ENCODE assay signal across 1 cellular context in the genomic region with DNA sequence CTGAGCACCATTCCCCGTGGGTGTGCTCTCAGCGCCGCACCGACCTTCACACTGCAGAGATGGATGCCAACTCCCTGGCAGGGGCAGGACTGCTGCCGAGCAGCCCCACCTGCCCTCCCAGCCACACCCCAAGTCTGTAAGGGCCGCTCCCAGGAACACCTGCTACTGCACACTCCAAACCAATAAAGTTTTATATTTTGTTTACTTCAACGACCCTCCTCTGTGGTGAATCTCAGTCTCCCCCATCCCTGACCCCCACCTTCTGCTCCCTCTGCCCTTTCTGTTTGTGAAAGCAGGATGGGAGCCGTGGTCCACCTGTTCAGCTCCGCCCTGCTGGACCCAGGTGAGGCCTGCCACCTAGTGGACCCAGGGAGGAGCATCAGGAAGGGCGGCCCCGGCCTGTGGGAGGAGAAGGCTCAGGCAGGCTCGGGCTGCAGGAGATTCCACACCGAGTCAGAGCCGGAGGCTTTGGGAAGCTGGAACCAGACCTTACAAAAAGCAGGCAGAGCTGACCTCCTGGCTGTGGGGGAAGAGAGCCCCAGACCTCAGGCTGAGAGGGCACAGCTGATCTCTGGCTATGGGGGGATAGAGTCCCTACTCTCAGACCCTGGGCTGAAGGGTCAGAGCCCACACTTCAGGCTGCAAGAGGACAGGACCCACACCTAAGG.
TF ChIP-seq lines count a peak whose summit lies in the region.

No MANE protein-coding gene starts in this region.

TF ChIP-seq in HepG2, 621 proteins besides CTCF, POLR2A, EP300 and RAD21 (continued from another document and continues in another):
- TF ChIP-seq ATF2 (CRISPR knock-in tag; IDR thresholded peaks at IDR 0.05) (peak; percentile 50; the same call in 1 of the 2 replicates), ZNF501 (CRISPR knock-in tag; IDR thresholded peaks at IDR 0.05) (peak; percentile 27; the same call in 1 of the 2 replicates), ZNF891 (CRISPR knock-in tag; IDR thresholded peaks at IDR 0.05) (0 out of 2 replicates have a peak, but pooled peaks have one; percentile 33), ZFP82 (CRISPR knock-in tag; IDR thresholded peaks at IDR 0.05; ENCODE audit: borderline replicate concordance) (no peak), ZNF354B (CRISPR knock-in tag; IDR thresholded peaks at IDR 0.05) (no peak), ZFP36L1 (CRISPR knock-in tag; IDR thresholded peaks at IDR 0.05) (no peak), GLI4 (CRISPR knock-in tag; IDR thresholded peaks at IDR 0.05; ENCODE audit: borderline replicate concordance) (no peak), THAP11 (CRISPR knock-in tag; IDR thresholded peaks at IDR 0.05) (peak; percentile 58; the same call in 1 of the 2 replicates), HNF1B (CRISPR knock-in tag; IDR thresholded peaks at IDR 0.05) (peak; percentile 84), KLF9 (CRISPR knock-in tag; IDR thresholded peaks at IDR 0.05; ENCODE audit: low read depth) (no peak), NR3C1 (CRISPR knock-in tag; IDR thresholded peaks at IDR 0.05) (no peak), KDM3A (CRISPR knock-in tag; IDR thresholded peaks at IDR 0.05; ENCODE audit: low read depth) (peak; percentile 86), GFI1 (CRISPR knock-in tag; IDR thresholded peaks at IDR 0.05; ENCODE audit: borderline replicate concordance) (no peak), ZEB1 (IDR thresholded peaks at IDR 0.05; ENCODE audit: insufficient replicate concordance, low read depth) (peak; percentile 88), ZNF83 (CRISPR knock-in tag; IDR thresholded peaks at IDR 0.05; ENCODE audit: borderline replicate concordance) (no peak), ZNF772 (CRISPR knock-in tag; IDR thresholded peaks at IDR 0.05) (peak; percentile 50; the same call in 1 of the 2 replicates), SMC3 (IDR thresholded peaks at IDR 0.05; ENCODE audit: low read length) (peak; percentile 50), NR2F6 (IDR thresholded peaks at IDR 0.05) (peak; percentile 44; the same call in 1 of the 2 replicates), NR2F6 (CRISPR knock-in tag; IDR thresholded peaks at IDR 0.05) (peak; percentile 73; the same call in 1 of the 2 replicates), ZNF768 (CRISPR knock-in tag; IDR thresholded peaks at IDR 0.05) (0 out of 2 replicates have a peak, but pooled peaks have one; percentile 41), FOXK1 (CRISPR knock-in tag; IDR thresholded peaks at IDR 0.05; ENCODE audit: borderline replicate concordance, low read depth) (peak; percentile 43; the same call in 1 of the 2 replicates), JUN (CRISPR knock-in tag; IDR thresholded peaks at IDR 0.05) (no peak), ZBTB42 (CRISPR knock-in tag; IDR thresholded peaks at IDR 0.05) (no peak), ZSCAN22 (CRISPR knock-in tag; IDR thresholded peaks at IDR 0.05) (no peak), XRCC5 (optimal IDR thresholded peaks at IDR 0.05; ENCODE audit: low read length) (peak; percentile 96), MAX (IDR thresholded peaks at IDR 0.05) (peak; percentile 23; the same call in 1 of the 2 replicates), GPN1 (CRISPR knock-in tag; IDR thresholded peaks at IDR 0.05; ENCODE audit: borderline replicate concordance) (no peak), NFKB2 (CRISPR knock-in tag; IDR thresholded peaks at IDR 0.05; ENCODE audit: borderline replicate concordance) (peak; percentile 55; the same call in 1 of the 2 replicates), DR1 (CRISPR knock-in tag; IDR thresholded peaks at IDR 0.05) (peak; percentile 41; the same call in 1 of the 2 replicates), MYC (CRISPR knock-in tag; IDR thresholded peaks at IDR 0.05; ENCODE audit: borderline replicate concordance) (peak; percentile 58; the same call in 1 of the 2 replicates), HOMEZ (CRISPR knock-in tag; IDR thresholded peaks at IDR 0.05; ENCODE audit: low read depth) (peak; percentile 55; the same call in 1 of the 2 replicates), ZSCAN25 (CRISPR knock-in tag; IDR thresholded peaks at IDR 0.05) (peak; percentile 83; the same call in 1 of the 2 replicates), ISL2 (CRISPR knock-in tag; IDR thresholded peaks at IDR 0.05) (no peak), EED (CRISPR knock-in tag; IDR thresholded peaks at IDR 0.05) (0 out of 2 replicates have a peak, but pooled peaks have one; percentile 22), ZNF207 (IDR thresholded peaks at IDR 0.05; ENCODE audit: borderline replicate concordance) (no peak), IRF2 (CRISPR knock-in tag; IDR thresholded peaks at IDR 0.05) (peak; percentile 56; the same call in 1 of the 2 replicates), KDM1A (CRISPR knock-in tag; IDR thresholded peaks at IDR 0.05) (peak; percentile 54; the same call in 1 of the 2 replicates), SAFB2 (CRISPR knock-in tag; IDR thresholded peaks at IDR 0.05; ENCODE audit: borderline replicate concordance, low read depth) (no peak), NCOA2 (CRISPR knock-in tag; IDR thresholded peaks at IDR 0.05) (peak; percentile 31; the same call in 1 of the 2 replicates), ZNF337 (CRISPR knock-in tag; IDR thresholded peaks at IDR 0.05; ENCODE audit: borderline replicate concordance, low read depth) (no peak), ADNP (CRISPR knock-in tag; IDR thresholded peaks at IDR 0.05) (no peak), HNF4A (CRISPR knock-in tag; IDR thresholded peaks at IDR 0.05) (peak; percentile 44), PHF21A (CRISPR knock-in tag; IDR thresholded peaks at IDR 0.05) (0 out of 2 replicates have a peak, but pooled peaks have one; percentile 19), ZKSCAN1 (IDR thresholded peaks at IDR 0.05; ENCODE audit: low read length) (no peak), ZSCAN29 (CRISPR knock-in tag; conservative IDR thresholded peaks at IDR 0.05) (no peak), SP1 (IDR thresholded peaks at IDR 0.05) (no peak), SP1 (CRISPR knock-in tag; IDR thresholded peaks at IDR 0.05) (peak; percentile 42; the same call in 1 of the 2 replicates), HDAC2 (CRISPR knock-in tag; IDR thresholded peaks at IDR 0.05) (peak; percentile 78; the same call in 1 of the 2 replicates), SRF (IDR thresholded peaks at IDR 0.05; ENCODE audit: low read depth, low read length) (no peak), KLF12 (CRISPR knock-in tag; IDR thresholded peaks at IDR 0.05; ENCODE audit: borderline replicate concordance) (peak; percentile 74; the same call in 1 of the 2 replicates), SPEN (CRISPR knock-in tag; IDR thresholded peaks at IDR 0.05; ENCODE audit: low read depth) (peak; percentile 32; the same call in 1 of the 2 replicates), ZFX (CRISPR knock-in tag; IDR thresholded peaks at IDR 0.05; ENCODE audit: low read depth) (peak; percentile 70)
- TF ChIP-seq, protein P1, sequence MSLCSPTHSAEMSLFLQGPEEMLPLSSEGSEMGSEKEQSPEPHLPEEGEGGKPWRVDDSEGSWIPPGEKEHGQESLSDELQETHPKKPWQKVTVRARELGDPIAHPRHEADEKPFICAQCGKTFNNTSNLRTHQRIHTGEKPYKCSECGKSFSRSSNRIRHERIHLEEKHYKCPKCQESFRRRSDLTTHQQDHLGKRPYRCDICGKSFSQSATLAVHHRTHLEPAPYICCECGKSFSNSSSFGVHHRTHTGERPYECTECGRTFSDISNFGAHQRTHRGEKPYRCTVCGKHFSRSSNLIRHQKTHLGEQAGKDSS (CRISPR knock-in tag; IDR thresholded peaks at IDR 0.05; ENCODE audit: borderline replicate concordance, low read depth), result 0 out of 2 replicates have a peak, but pooled peaks have one; percentile 27
- TF ChIP-seq, protein P2, sequence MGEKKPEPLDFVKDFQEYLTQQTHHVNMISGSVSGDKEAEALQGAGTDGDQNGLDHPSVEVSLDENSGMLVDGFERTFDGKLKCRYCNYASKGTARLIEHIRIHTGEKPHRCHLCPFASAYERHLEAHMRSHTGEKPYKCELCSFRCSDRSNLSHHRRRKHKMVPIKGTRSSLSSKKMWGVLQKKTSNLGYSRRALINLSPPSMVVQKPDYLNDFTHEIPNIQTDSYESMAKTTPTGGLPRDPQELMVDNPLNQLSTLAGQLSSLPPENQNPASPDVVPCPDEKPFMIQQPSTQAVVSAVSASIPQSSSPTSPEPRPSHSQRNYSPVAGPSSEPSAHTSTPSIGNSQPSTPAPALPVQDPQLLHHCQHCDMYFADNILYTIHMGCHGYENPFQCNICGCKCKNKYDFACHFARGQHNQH (CRISPR knock-in tag; IDR thresholded peaks at IDR 0.05), result peak; percentile 44; the same call in 1 of the 2 replicates
